In genomic region chr4:151955721-151956340, GRCh38 we compare ENCODE assay signal across 19 cellular contexts.
DNase-seq lines count a peak whose midpoint lies in the region; ATAC-seq and TF ChIP-seq lines count a peak whose summit lies in the region.
"Had no signal": no experiment of that assay in that cellular context is flagged by ENCODE, and none has a peak within 500 bp of the region (broad histone marks: within the 10 kb centered on the region; RNA-seq: fewer than 3 reads in every experiment).

No MANE protein-coding gene starts in this region.

- H3K27me3 Mint-ChIP-seq in Caco-2 (ENCODE audit: insufficient read depth, unreplicated experiment) (no peaks in the 10 kb centered on the region), HFFc6 (ENCODE audit: insufficient read depth) (peaks cover 5% of the 10 kb centered on the region)
- H3K27me3 Mint-ChIP-seq: CD4-positive, alpha-beta T cell had no signal

- H3K4me3 Mint-ChIP-seq in Caco-2 (ENCODE audit: unreplicated experiment) (peak overlapping the region; percentile 42), HFFc6 (peak overlapping the region; percentile 43)
- H3K4me3 Mint-ChIP-seq: activated T-cell treated with anti-CD3 and anti-CD28 coated beads, Interleukin-2, amount 50 U/mL, for 4 hours; CD4-positive, alpha-beta T cell; effector memory CD8-positive, alpha-beta T cell; nephron; stimulated activated memory B cell treated with anti-CD40 and anti-IgM and Interleukin-4, amounts not matched to agents 10 μg/mL and 1 μg/mL and 100 μg/mL, for 72 hours had no signal

- no peaks in the 10 kb centered on the region for H3K36me3 ChIP-seq in Caco-2 (ENCODE audit: control insufficient read depth, insufficient read depth, low read length)
- H3K36me3 ChIP-seq: sigmoid colon, tibial nerve had no signal

- no peak for DNase-seq in Caco-2
- peak; percentile 59 for DNase-seq in HFFc6
- peak; percentile 48 for DNase-seq in astrocyte of the spinal cord (ENCODE audit: low read depth, low spot score)
- peak; percentile 64 for DNase-seq in islet precursor cell
- no peak for DNase-seq in cerebellar cortex (ENCODE audit: low spot score)
- no peak for DNase-seq in NCI-H345 treated with DMSO at 0.1 percent for 48 hours (lab: John Stamatoyannopoulos, UW; ENCODE audit: unreplicated experiment)
- DNase-seq: activated CD4-positive, CD25-positive, alpha-beta regulatory T cell treated with anti-CD3 and anti-CD28 coated beads, Interleukin-2, amount 50 U/mL, for 72 hours; activated naive CD4-positive, alpha-beta T cell treated with Interleukin-2 at 50 U/mL for 16 hours; activated T-cell treated with anti-CD3 and anti-CD28 coated beads, Interleukin-2, amount 50 U/mL, for 4 hours; CD4-positive, alpha-beta T cell; effector memory CD8-positive, alpha-beta T cell; NCI-H1436 treated with DMSO at 0.1 percent for 48 hours; NCI-H526 treated with DMSO at 0.1 percent for 48 hours; sigmoid colon had no signal

- intact Hi-C loops in Caco-2 (cut with micrococcal nuclease; ENCODE audit: unreplicated experiment), result loop anchor here (2.0 kb wide), 1 partner anchor 147 kb away; no protein-coding TSS in a partner anchor

- BruUV-seq in Caco-2 (replicated peaks; lab: Mats Ljungman, UMichigan), result no TSS peak

- TF ChIP-seq CTCF in Caco-2 (IDR thresholded peaks at IDR 0.05; ENCODE audit: insufficient read depth in 1 of 2, low read depth in 1 of 2, low read length in 1 of 2, severe bottlenecking in 1 of 2, unreplicated experiment in 1 of 2), result no peak
- no peak; the same call in 1 of the 2 replicates for TF ChIP-seq CTCF in HFFc6 (IDR thresholded peaks at IDR 0.05)
- no peak for TF ChIP-seq CTCF in astrocyte of the spinal cord (IDR thresholded peaks at IDR 0.05; ENCODE audit: low read depth, low read length)

- peaks cover 29% of the 10 kb centered on the region for H3K4me1 ChIP-seq in Caco-2
- H3K4me1 ChIP-seq: tibial nerve had no signal

- no peaks in the 10 kb centered on the region for H3K9me3 ChIP-seq in Caco-2
- H3K9me3 ChIP-seq: sigmoid colon, tibial nerve had no signal

- POLR2A ChIA-PET in Caco-2 (lab: Charles Lee), result no interaction called here

- H3K4me3 ChIP-seq in Caco-2 (ENCODE audit: low read depth, low read length) (no peak overlapping the region), astrocyte of the spinal cord (ENCODE audit: low read depth, low read length) (no peak overlapping the region)
- H3K4me3 ChIP-seq: sigmoid colon, tibial nerve had no signal

- H3K27ac Mint-ChIP-seq in Caco-2 (ENCODE audit: unreplicated experiment) (peak overlapping the region; percentile 78), HFFc6 (peak overlapping the region; percentile 74)
- H3K27ac Mint-ChIP-seq: CD4-positive, alpha-beta T cell; effector memory CD8-positive, alpha-beta T cell; nephron; stimulated activated memory B cell treated with anti-CD40 and anti-IgM and Interleukin-4, amounts not matched to agents 10 μg/mL and 1 μg/mL and 100 μg/mL, for 72 hours had no signal

- H3K36me3 Mint-ChIP-seq in Caco-2 (ENCODE audit: insufficient read depth, unreplicated experiment) (peaks cover 10% of the 10 kb centered on the region), HFFc6 (ENCODE audit: low read depth) (no peaks in the 10 kb centered on the region)
- H3K36me3 Mint-ChIP-seq: stimulated activated memory B cell treated with anti-CD40 and anti-IgM and Interleukin-4, amounts not matched to agents 10 μg/mL and 1 μg/mL and 100 μg/mL, for 72 hours had no signal

- in situ Hi-C loops in astrocyte of the spinal cord (cut with HindIII; ENCODE audit: low sequenced_read_pairs), result no loop called here

- H3K9me3 Mint-ChIP-seq in Caco-2 (ENCODE audit: unreplicated experiment) (no peaks in the 10 kb centered on the region), HFFc6 (no peaks in the 10 kb centered on the region)
- H3K9me3 Mint-ChIP-seq: activated T-cell treated with anti-CD3 and anti-CD28 coated beads, Interleukin-2, amount 50 U/mL, for 4 hours; CD4-positive, alpha-beta T cell; effector memory CD8-positive, alpha-beta T cell; nephron; stimulated activated memory B cell treated with anti-CD40 and anti-IgM and Interleukin-4, amounts not matched to agents 10 μg/mL and 1 μg/mL and 100 μg/mL, for 72 hours had no signal

- CTCF ChIA-PET in Caco-2 (lab: Charles Lee), result interaction anchor here (1.7 kb wide), 1 partner anchor 28 kb away, joined by 6 read pairs; no protein-coding TSS in a partner anchor

- H3K27me3 ChIP-seq in Caco-2 (replicated peaks; ENCODE audit: control insufficient read depth, insufficient read depth, low read length), result no peaks in the 10 kb centered on the region
- H3K27me3 ChIP-seq: sigmoid colon, tibial nerve had no signal

- H3K4me1 Mint-ChIP-seq in Caco-2 (ENCODE audit: low read depth, unreplicated experiment), result peaks cover 22% of the 10 kb centered on the region
- peaks cover 74% of the 10 kb centered on the region for H3K4me1 Mint-ChIP-seq in HFFc6 (ENCODE audit: low read depth)
- H3K4me1 Mint-ChIP-seq: stimulated activated memory B cell treated with anti-CD40 and anti-IgM and Interleukin-4, amounts not matched to agents 10 μg/mL and 1 μg/mL and 100 μg/mL, for 72 hours had no signal

- ATAC-seq in GM21423 (IDR thresholded peaks at IDR 0.05; ENCODE audit: unreplicated experiment) (no peak), HG03442 (IDR thresholded peaks at IDR 0.05; ENCODE audit: unreplicated experiment) (no peak)
- ATAC-seq: activated T-cell treated with anti-CD3 and anti-CD28 coated beads, Interleukin-2, amount 50 U/mL, for 4 hours; effector memory CD8-positive, alpha-beta T cell; stimulated activated memory B cell treated with anti-CD40 and anti-IgM and Interleukin-4, amounts not matched to agents 10 μg/mL and 1 μg/mL and 100 μg/mL, for 72 hours had no signal

Comparison
In these comparisons a context has a peak if more than half of its experiments do, and no peak if none do; other contexts are left out.
1. DNase-seq: peak in HFFc6 (single experiment), astrocyte of the spinal cord (single experiment) and islet precursor cell (single experiment); none in Caco-2 (0 of 2), cerebellar cortex (single experiment) and NCI-H345 treated with DMSO at 0.1 percent for 48 hours (single experiment).